In the genomic region with DNA sequence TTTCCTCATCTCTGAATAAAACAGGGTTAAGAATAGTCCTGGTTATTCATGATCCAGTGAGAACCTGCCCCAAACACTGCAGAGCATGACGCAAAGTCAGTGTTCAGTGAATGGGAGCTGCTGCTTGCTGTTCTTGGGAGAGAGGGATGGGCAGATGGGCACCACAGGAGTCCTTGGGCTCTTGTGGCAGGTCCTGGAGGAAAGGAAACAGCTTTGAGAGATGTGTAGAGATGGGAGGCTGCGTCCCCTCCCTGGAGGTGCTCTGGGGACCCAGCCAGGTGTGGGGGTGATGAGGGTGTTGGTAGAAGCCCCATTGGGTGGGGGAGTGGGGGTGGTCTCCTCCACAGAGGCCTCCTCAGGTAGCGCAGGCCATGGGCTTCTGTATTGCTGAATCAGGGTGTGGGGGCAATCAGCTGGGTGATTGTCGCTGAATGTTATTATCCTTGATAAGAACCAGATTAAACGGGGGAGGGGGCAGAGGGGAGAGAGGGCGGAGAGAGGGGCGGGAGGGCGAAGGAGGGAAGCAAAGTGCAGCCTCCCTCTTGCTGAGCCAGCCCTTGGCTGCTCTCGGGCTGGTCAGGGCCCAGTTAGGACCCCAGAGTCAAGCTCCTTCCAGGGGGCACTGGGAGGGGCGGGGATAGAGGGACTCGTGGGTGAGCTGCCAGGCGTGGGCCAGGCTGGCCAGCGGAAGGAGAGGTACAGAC, we compare ENCODE assay signal across 1 cellular context.
TF ChIP-seq lines count a peak whose summit lies in the region.

No MANE protein-coding gene starts in this region.

TF ChIP-seq in H1, 55 proteins besides CTCF, POLR2A, EP300 and RAD21:
- TF ChIP-seq TAF1 (IDR thresholded peaks at IDR 0.05; ENCODE audit: low read depth, low read length) (no peak), POU5F1 (IDR thresholded peaks at IDR 0.05; ENCODE audit: low read depth, low read length) (no peak), BCL11A (IDR thresholded peaks at IDR 0.05; ENCODE audit: low read depth in 2 of 2, low read length in 2 of 2) (no peak), JUND (IDR thresholded peaks at IDR 0.05; ENCODE audit: low read length) (no peak), HDAC2 (IDR thresholded peaks at IDR 0.05; ENCODE audit: borderline replicate concordance in 1 of 2, low read depth in 2 of 2, low read length in 2 of 2) (no peak), FOSL1 (IDR thresholded peaks at IDR 0.05; ENCODE audit: insufficient read depth, low read depth, low read length) (no peak), TCF12 (IDR thresholded peaks at IDR 0.05; ENCODE audit: low read depth, low read length) (no peak), YY1 (IDR thresholded peaks at IDR 0.05; ENCODE audit: low read depth, low read length) (no peak), SAP30 (IDR thresholded peaks at IDR 0.05; ENCODE audit: insufficient read depth, insufficient replicate concordance, low read length) (no peak), PHF8 (conservative IDR thresholded peaks at IDR 0.05; ENCODE audit: low read depth, low read length) (no peak), MAFK (IDR thresholded peaks at IDR 0.05; ENCODE audit: low read depth, low read length) (no peak)
- TF ChIP-seq, protein P1, sequence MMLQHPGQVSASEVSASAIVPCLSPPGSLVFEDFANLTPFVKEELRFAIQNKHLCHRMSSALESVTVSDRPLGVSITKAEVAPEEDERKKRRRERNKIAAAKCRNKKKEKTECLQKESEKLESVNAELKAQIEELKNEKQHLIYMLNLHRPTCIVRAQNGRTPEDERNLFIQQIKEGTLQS (IDR thresholded peaks at IDR 0.05; ENCODE audit: insufficient read depth, low read depth, low read length), result no peak
- TF ChIP-seq, protein P2, sequence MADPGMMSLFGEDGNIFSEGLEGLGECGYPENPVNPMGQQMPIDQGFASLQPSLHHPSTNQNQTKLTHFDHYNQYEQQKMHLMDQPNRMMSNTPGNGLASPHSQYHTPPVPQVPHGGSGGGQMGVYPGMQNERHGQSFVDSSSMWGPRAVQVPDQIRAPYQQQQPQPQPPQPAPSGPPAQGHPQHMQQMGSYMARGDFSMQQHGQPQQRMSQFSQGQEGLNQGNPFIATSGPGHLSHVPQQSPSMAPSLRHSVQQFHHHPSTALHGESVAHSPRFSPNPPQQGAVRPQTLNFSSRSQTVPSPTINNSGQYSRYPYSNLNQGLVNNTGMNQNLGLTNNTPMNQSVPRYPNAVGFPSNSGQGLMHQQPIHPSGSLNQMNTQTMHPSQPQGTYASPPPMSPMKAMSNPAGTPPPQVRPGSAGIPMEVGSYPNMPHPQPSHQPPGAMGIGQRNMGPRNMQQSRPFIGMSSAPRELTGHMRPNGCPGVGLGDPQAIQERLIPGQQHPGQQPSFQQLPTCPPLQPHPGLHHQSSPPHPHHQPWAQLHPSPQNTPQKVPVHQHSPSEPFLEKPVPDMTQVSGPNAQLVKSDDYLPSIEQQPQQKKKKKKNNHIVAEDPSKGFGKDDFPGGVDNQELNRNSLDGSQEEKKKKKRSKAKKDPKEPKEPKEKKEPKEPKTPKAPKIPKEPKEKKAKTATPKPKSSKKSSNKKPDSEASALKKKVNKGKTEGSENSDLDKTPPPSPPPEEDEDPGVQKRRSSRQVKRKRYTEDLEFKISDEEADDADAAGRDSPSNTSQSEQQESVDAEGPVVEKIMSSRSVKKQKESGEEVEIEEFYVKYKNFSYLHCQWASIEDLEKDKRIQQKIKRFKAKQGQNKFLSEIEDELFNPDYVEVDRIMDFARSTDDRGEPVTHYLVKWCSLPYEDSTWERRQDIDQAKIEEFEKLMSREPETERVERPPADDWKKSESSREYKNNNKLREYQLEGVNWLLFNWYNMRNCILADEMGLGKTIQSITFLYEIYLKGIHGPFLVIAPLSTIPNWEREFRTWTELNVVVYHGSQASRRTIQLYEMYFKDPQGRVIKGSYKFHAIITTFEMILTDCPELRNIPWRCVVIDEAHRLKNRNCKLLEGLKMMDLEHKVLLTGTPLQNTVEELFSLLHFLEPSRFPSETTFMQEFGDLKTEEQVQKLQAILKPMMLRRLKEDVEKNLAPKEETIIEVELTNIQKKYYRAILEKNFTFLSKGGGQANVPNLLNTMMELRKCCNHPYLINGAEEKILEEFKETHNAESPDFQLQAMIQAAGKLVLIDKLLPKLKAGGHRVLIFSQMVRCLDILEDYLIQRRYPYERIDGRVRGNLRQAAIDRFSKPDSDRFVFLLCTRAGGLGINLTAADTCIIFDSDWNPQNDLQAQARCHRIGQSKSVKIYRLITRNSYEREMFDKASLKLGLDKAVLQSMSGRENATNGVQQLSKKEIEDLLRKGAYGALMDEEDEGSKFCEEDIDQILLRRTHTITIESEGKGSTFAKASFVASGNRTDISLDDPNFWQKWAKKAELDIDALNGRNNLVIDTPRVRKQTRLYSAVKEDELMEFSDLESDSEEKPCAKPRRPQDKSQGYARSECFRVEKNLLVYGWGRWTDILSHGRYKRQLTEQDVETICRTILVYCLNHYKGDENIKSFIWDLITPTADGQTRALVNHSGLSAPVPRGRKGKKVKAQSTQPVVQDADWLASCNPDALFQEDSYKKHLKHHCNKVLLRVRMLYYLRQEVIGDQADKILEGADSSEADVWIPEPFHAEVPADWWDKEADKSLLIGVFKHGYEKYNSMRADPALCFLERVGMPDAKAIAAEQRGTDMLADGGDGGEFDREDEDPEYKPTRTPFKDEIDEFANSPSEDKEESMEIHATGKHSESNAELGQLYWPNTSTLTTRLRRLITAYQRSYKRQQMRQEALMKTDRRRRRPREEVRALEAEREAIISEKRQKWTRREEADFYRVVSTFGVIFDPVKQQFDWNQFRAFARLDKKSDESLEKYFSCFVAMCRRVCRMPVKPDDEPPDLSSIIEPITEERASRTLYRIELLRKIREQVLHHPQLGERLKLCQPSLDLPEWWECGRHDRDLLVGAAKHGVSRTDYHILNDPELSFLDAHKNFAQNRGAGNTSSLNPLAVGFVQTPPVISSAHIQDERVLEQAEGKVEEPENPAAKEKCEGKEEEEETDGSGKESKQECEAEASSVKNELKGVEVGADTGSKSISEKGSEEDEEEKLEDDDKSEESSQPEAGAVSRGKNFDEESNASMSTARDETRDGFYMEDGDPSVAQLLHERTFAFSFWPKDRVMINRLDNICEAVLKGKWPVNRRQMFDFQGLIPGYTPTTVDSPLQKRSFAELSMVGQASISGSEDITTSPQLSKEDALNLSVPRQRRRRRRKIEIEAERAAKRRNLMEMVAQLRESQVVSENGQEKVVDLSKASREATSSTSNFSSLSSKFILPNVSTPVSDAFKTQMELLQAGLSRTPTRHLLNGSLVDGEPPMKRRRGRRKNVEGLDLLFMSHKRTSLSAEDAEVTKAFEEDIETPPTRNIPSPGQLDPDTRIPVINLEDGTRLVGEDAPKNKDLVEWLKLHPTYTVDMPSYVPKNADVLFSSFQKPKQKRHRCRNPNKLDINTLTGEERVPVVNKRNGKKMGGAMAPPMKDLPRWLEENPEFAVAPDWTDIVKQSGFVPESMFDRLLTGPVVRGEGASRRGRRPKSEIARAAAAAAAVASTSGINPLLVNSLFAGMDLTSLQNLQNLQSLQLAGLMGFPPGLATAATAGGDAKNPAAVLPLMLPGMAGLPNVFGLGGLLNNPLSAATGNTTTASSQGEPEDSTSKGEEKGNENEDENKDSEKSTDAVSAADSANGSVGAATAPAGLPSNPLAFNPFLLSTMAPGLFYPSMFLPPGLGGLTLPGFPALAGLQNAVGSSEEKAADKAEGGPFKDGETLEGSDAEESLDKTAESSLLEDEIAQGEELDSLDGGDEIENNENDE (IDR thresholded peaks at IDR 0.05; ENCODE audit: insufficient replicate concordance, low read length), result no peak
- TF ChIP-seq, protein P3, sequence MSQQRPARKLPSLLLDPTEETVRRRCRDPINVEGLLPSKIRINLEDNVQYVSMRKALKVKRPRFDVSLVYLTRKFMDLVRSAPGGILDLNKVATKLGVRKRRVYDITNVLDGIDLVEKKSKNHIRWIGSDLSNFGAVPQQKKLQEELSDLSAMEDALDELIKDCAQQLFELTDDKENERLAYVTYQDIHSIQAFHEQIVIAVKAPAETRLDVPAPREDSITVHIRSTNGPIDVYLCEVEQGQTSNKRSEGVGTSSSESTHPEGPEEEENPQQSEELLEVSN (IDR thresholded peaks at IDR 0.05), result no peak
